In the genomic region with DNA sequence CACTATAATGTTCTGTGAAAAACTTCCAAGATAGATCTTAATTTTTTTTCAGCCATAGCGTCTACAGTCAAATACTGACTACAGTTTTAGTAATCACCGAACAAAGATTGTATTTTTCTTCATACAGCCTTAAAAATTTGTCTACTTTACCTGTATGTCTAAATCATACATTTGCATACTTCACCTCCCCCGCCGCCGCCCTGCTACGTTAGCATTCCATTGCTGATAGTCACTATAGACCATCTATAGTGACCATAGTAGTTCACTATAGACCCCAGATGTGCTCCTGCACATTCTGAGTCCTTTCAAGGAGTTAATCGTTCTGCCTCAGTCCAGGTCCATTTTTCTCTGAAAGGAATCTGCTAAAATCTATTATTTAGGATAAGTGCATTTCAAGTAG, we compare ENCODE assay signal across 28 cellular contexts.
"Had no signal": no experiment of that assay in that cellular context is flagged by ENCODE, and none has a peak within 500 bp of the region (broad histone marks: within the 10 kb centered on the region; RNA-seq: fewer than 3 reads in every experiment).

No MANE protein-coding gene starts in this region.

- H3K36me3 ChIP-seq: heart right ventricle, left lung, pancreas, prostate gland, suprapubic skin, thoracic aorta, tibial artery, vagina had no signal

- H3K27me3 ChIP-seq: heart right ventricle, left lung, pancreas, suprapubic skin, tibial artery, vagina had no signal

- H3K27ac Mint-ChIP-seq: memory B cell; naive thymus-derived CD8-positive, alpha-beta T cell; stimulated activated naive B cell treated with anti-CD40 and anti-IgM and Interleukin-4, amounts not matched to agents 10 μg/mL and 1 μg/mL and 100 μg/mL, for 72 hours; stimulated activated naive CD8-positive, alpha-beta T cell treated with anti-CD3 and anti-CD28 coated beads, Interleukin-15, Interleukin-2, amounts not matched to agents 100 ng/mL and 50 ng/mL, for 24 hours; type B pancreatic cell had no signal

- FAIRE-seq: keratinocyte, pancreas had no signal

- H3K9me3 ChIP-seq: pancreas, prostate gland, suprapubic skin, thoracic aorta, tibial artery, vagina had no signal

- H3K36me3 Mint-ChIP-seq: memory B cell; stimulated activated naive B cell treated with anti-CD40 and anti-IgM and Interleukin-4, amounts not matched to agents 10 μg/mL and 1 μg/mL and 100 μg/mL, for 72 hours had no signal

- H3K9me3 Mint-ChIP-seq: neural crest cell; stimulated activated naive CD8-positive, alpha-beta T cell treated with anti-CD3 and anti-CD28 coated beads, Interleukin-15, Interleukin-2, amounts not matched to agents 100 ng/mL and 50 ng/mL, for 24 hours; type B pancreatic cell had no signal

- H3K4me3 ChIP-seq: heart right ventricle, left lung, pancreas, prostate gland, skin epidermis, suprapubic skin, thoracic aorta, tibial artery, vagina had no signal

- ATAC-seq: heart right ventricle; left lung; naive thymus-derived CD8-positive, alpha-beta T cell; right cardiac atrium; sciatic nerve; stimulated activated naive B cell treated with anti-CD40 and anti-IgM and Interleukin-4, amounts not matched to agents 10 μg/mL and 1 μg/mL and 100 μg/mL, for 72 hours had no signal

- H3K27me3 Mint-ChIP-seq: stimulated activated naive CD8-positive, alpha-beta T cell treated with anti-CD3 and anti-CD28 coated beads, Interleukin-15, Interleukin-2, amounts not matched to agents 100 ng/mL and 50 ng/mL, for 24 hours; type B pancreatic cell had no signal

- H3K4me1 Mint-ChIP-seq: memory B cell; naive thymus-derived CD8-positive, alpha-beta T cell; neural crest cell; stimulated activated naive B cell treated with anti-CD40 and anti-IgM and Interleukin-4, amounts not matched to agents 10 μg/mL and 1 μg/mL and 100 μg/mL, for 72 hours had no signal

- H3K4me1 ChIP-seq: heart right ventricle, left lung, pancreas, prostate gland, suprapubic skin, tibial artery, vagina had no signal

- H3K4me3 Mint-ChIP-seq: memory B cell; naive thymus-derived CD8-positive, alpha-beta T cell; nephron; neural crest cell; stimulated activated naive B cell treated with anti-CD40 and anti-IgM and Interleukin-4, amounts not matched to agents 10 μg/mL and 1 μg/mL and 100 μg/mL, for 72 hours; stimulated activated naive CD8-positive, alpha-beta T cell treated with anti-CD3 and anti-CD28 coated beads, Interleukin-15, Interleukin-2, amounts not matched to agents 100 ng/mL and 50 ng/mL, for 24 hours; type B pancreatic cell had no signal

- DNase-seq: heart right ventricle; hippocampal formation; midbrain; naive thymus-derived CD8-positive, alpha-beta T cell; nucleus accumbens; posterior cingulate gyrus; retina; stimulated activated CD4-positive, alpha-beta T cell treated with anti-CD3 and anti-CD28 coated beads, Interleukin-12 subunit alpha, Interleukin-12 subunit beta, amount 100 ng/mL, for 4 hours; stimulated activated CD4-positive, alpha-beta T cell treated with anti-CD3 and anti-CD28 coated beads, Interleukin-15, amount 100 ng/mL, for 24 hours; stimulated activated CD4-positive, alpha-beta T cell treated with anti-CD3 and anti-CD28 coated beads, Interleukin-2, amount 100 ng/mL, for 24 hours; stimulated activated CD4-positive, alpha-beta T cell treated with anti-CD3 and anti-CD28 coated beads, Interleukin-4, amount 100 ng/mL, for 1 hour; stimulated activated naive B cell treated with anti-CD40 and anti-IgM and Interleukin-4, amounts not matched to agents 10 μg/mL and 1 μg/mL and 100 μg/mL, for 72 hours; tibial artery had no signal

- H3K27ac ChIP-seq: heart right ventricle, left lung, prostate gland, skin epidermis, suprapubic skin, thoracic aorta, tibial artery, vagina had no signal
